Comparison of ENCODE assay signal across 12 cellular contexts in the genomic region with DNA sequence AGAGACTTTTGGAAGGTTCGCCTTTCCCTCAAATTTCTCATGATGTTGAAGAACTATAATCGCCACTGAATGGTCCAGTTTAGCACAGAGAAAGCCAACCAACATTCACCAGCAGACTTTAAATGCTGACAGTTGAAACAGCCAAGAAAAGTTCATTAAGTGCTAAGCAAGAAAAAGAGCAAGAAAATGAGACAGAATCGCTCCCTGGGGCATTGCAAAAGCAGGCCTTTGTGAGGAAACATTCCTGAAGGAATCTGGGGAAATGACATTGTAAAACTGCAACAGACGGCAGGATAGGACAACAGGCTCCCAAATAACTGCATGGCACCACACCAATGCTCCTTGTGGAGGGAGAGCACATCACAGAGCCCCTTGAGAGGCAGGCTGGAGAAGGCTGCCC.
DNase-seq lines count a peak whose midpoint lies in the region; ATAC-seq and TF ChIP-seq lines count a peak whose summit lies in the region.
"Had no signal": no experiment of that assay in that cellular context is flagged by ENCODE, and none has a peak within 500 bp of the region (broad histone marks: within the 10 kb centered on the region; RNA-seq: fewer than 3 reads in every experiment).

No MANE protein-coding gene starts in this region.

- no peaks in the 10 kb centered on the region for H3K79me1 ChIP-seq in mesendoderm (ENCODE audit: low read length)

- H3K4ac ChIP-seq in mesendoderm (ENCODE audit: low read depth, low read length): no peak overlapping the region

- no peaks in the 10 kb centered on the region for H3K36me3 ChIP-seq in mesendoderm (ENCODE audit: control insufficient read depth, insufficient read depth, low read length)
- H3K36me3 ChIP-seq in testis (ENCODE audit: low read depth, missing control alignments): no peaks in the 10 kb centered on the region
- no peaks in the 10 kb centered on the region for H3K36me3 ChIP-seq in PC-3 (ENCODE audit: low read depth, low read length)
- H3K36me3 ChIP-seq: thoracic aorta had no signal

- WGBS in mesendoderm (ENCODE audit: extremely low coverage, insufficient coverage, low lambda C conversion rate): no CpG with 5 or more reads among the region's 4 CpGs
- 47 to 58% methylated on average over 4 of the region's 4 CpGs for WGBS in testis, 2 donors

- DNase-seq in GOT3 (lab: John Stamatoyannopoulos, UW) (peak; percentile 19), fibroblast of peridontal ligament (ENCODE audit: extremely low read depth) (peak; percentile 2), mesendoderm (peak; percentile 36), testis (peak; percentile 59), PC-3 (no peak), NCI-H1048 (lab: John Stamatoyannopoulos, UW) (no peak)
- DNase-seq in stimulated activated CD4-positive, alpha-beta T cell treated with anti-CD3 and anti-CD28 coated beads, Interleukin-1b, Interleukin-23, amount 100 ng/mL, for 48 hours: no peak
- no peak for DNase-seq in activated T-cell treated with anti-CD3 and anti-CD28 coated beads, Interleukin-2, amount 50 U/mL, for 1 hour
- DNase-seq: activated CD4-positive, alpha-beta T cell treated with anti-CD3 and anti-CD28 coated beads, Interleukin-2, amount 50 U/mL, for 48 hours; effector memory CD4-positive, alpha-beta T cell; T-cell had no signal

- no peak overlapping the region for H3K4me2 ChIP-seq in mesendoderm (ENCODE audit: low read length)
- no peak overlapping the region for H3K4me2 ChIP-seq in PC-3 (ENCODE audit: low read length)

- H3K27me3 ChIP-seq in mesendoderm (ENCODE audit: insufficient read depth, low read length, poor library complexity) (no peaks in the 10 kb centered on the region), testis (no peaks in the 10 kb centered on the region), PC-3 (ENCODE audit: low read length) (no peaks in the 10 kb centered on the region)

- H2AK5ac ChIP-seq in mesendoderm (ENCODE audit: low read length): no peak overlapping the region

- no peaks in the 10 kb centered on the region for H4K20me1 ChIP-seq in PC-3 (ENCODE audit: low read length)

- ATAC-seq in PC-3: no peak
- ATAC-seq: T-cell had no signal

- no peak for TF ChIP-seq POLR2A in testis (IDR thresholded peaks at IDR 0.05)

- H3K23ac ChIP-seq in mesendoderm (ENCODE audit: low read length): no peak overlapping the region

- H3K56ac ChIP-seq in mesendoderm (ENCODE audit: low read length): no peak overlapping the region

- H4K5ac ChIP-seq in mesendoderm (ENCODE audit: low read length): no peak overlapping the region

- H3K79me2 ChIP-seq in mesendoderm (ENCODE audit: control insufficient read depth, insufficient read depth, low read length): no peaks in the 10 kb centered on the region
- no peaks in the 10 kb centered on the region for H3K79me2 ChIP-seq in PC-3 (ENCODE audit: low read length)

- no peak overlapping the region for H4K8ac ChIP-seq in mesendoderm (ENCODE audit: low read depth, low read length)

- H3K9me3 ChIP-seq in testis (no peaks in the 10 kb centered on the region), PC-3 (ENCODE audit: low read length) (no peaks in the 10 kb centered on the region)
- H3K9me3 ChIP-seq: thoracic aorta had no signal

- H3F3A ChIP-seq in PC-3 (ENCODE audit: low read length, unreplicated experiment): no peaks in the 10 kb centered on the region

- no peak overlapping the region for H3K18ac ChIP-seq in mesendoderm (ENCODE audit: low read length)

- no peak overlapping the region for H2BK5ac ChIP-seq in mesendoderm (ENCODE audit: low read length)

- H3K4me1 ChIP-seq in mesendoderm (ENCODE audit: control insufficient read depth, low read depth, low read length) (no peaks in the 10 kb centered on the region), testis (no peaks in the 10 kb centered on the region), PC-3 (ENCODE audit: insufficient read depth, low read length) (peaks cover 12% of the 10 kb centered on the region)

- H2BK120ac ChIP-seq in mesendoderm (ENCODE audit: low read depth, low read length): no peak overlapping the region

- H3K9ac ChIP-seq in mesendoderm (ENCODE audit: low read length) (no peak overlapping the region), PC-3 (ENCODE audit: low read length) (no peak overlapping the region)

- BruUV-seq in PC-3 (replicated peaks; lab: Mats Ljungman, UMichigan): no TSS peak

- no peak overlapping the region for H2AFZ ChIP-seq in PC-3 (ENCODE audit: low read length)

- intact Hi-C loops in testis (cut with DNase I; ENCODE audit: low total_unique reads): no loop called here
- intact Hi-C loops in PC-3 (cut with micrococcal nuclease): no loop called here

- no peaks in the 10 kb centered on the region for H3K9me2 ChIP-seq in PC-3 (replicated peaks; ENCODE audit: low read length)

- CTCF ChIA-PET in PC-3 (lab: Charles Lee): no interaction called here

- TF ChIP-seq CTCF in testis (IDR thresholded peaks at IDR 0.05) (no peak), PC-3 (conservative IDR thresholded peaks at IDR 0.05; ENCODE audit: low read depth, low read length) (no peak)

- H3K4me3 ChIP-seq in mesendoderm (ENCODE audit: low read length) (no peak overlapping the region), testis (no peak overlapping the region), PC-3 (ENCODE audit: low read length) (no peak overlapping the region)
- H3K4me3 ChIP-seq: thoracic aorta had no signal

- no peak overlapping the region for H2BK15ac ChIP-seq in mesendoderm (replicated peaks; ENCODE audit: low read depth)

- no peak overlapping the region for H3K27ac ChIP-seq in mesendoderm (ENCODE audit: low read depth, low read length)
- no peak overlapping the region for H3K27ac ChIP-seq in testis
- H3K27ac ChIP-seq in PC-3 (ENCODE audit: low read length): no peak overlapping the region
- H3K27ac ChIP-seq: thoracic aorta had no signal

- POLR2A ChIA-PET in PC-3 (lab: Charles Lee; ENCODE audit: unreplicated experiment): no interaction called here

Comparison
In these comparisons a context has a peak if more than half of its experiments do, and no peak if none do; other contexts are left out.
1. DNase-seq: peak in GOT3 (single experiment), fibroblast of peridontal ligament (single experiment), mesendoderm (single experiment) and testis (single experiment); none in stimulated activated CD4-positive, alpha-beta T cell treated with anti-CD3 and anti-CD28 coated beads, Interleukin-1b, Interleukin-23, amount 100 ng/mL, for 48 hours (single experiment), PC-3 (single experiment), activated T-cell treated with anti-CD3 and anti-CD28 coated beads, Interleukin-2, amount 50 U/mL, for 1 hour (single experiment) and NCI-H1048 (single experiment).